ENCODE assay signal across 25 cellular contexts in genomic region chr5:93313672-93314071, GRCh38.
"Had no signal": no experiment of that assay in that cellular context is flagged by ENCODE, and none has a peak within 500 bp of the region (broad histone marks: within the 10 kb centered on the region; RNA-seq: fewer than 3 reads in every experiment).

No MANE protein-coding gene starts in this region.

- H3K27ac ChIP-seq: colonic mucosa, coronary artery, dorsolateral prefrontal cortex, epithelial cell of prostate, esophagus muscularis mucosa, esophagus squamous epithelium, foreskin keratinocyte, gastrocnemius medialis, gastroesophageal sphincter, heart left ventricle, heart right ventricle, hepatocyte had no signal

- H2AFZ ChIP-seq: hepatocyte had no signal

- H3K4me1 ChIP-seq: colonic mucosa, esophagus squamous epithelium, foreskin keratinocyte, gastrocnemius medialis had no signal

- H3K9me3 ChIP-seq: colonic mucosa, esophagus muscularis mucosa, esophagus squamous epithelium, gastrocnemius medialis, gastroesophageal sphincter had no signal

- H3K4me2 ChIP-seq: hepatocyte had no signal

- H3K27me3 ChIP-seq: colonic mucosa, dorsolateral prefrontal cortex, esophagus muscularis mucosa, esophagus squamous epithelium, foreskin keratinocyte, gastrocnemius medialis, gastroesophageal sphincter, heart left ventricle, heart right ventricle, hepatocyte had no signal

- H3K79me2 ChIP-seq: hepatocyte had no signal

- H3K36me3 ChIP-seq: colonic mucosa, esophagus muscularis mucosa, esophagus squamous epithelium, gastrocnemius medialis, gastroesophageal sphincter, heart left ventricle, heart right ventricle had no signal

- H3K4me3 ChIP-seq: colonic mucosa, coronary artery, dorsolateral prefrontal cortex, esophagus muscularis mucosa, esophagus squamous epithelium, gastrocnemius medialis, gastroesophageal sphincter, heart left ventricle, heart right ventricle, hepatocyte had no signal

- ATAC-seq: effector memory CD8-positive, alpha-beta T cell; esophagus mucosa; foreskin keratinocyte; gastrocnemius medialis; gastroesophageal sphincter; heart left ventricle; heart right ventricle had no signal

- DNase-seq: colonic mucosa; cortex of kidney; dermis blood vessel endothelial cell; dorsolateral prefrontal cortex; effector CD4-positive, alpha-beta T cell; effector CD8-positive, alpha-beta T cell; effector memory CD4-positive, alpha-beta T cell; effector memory CD8-positive, alpha-beta T cell; endodermal cell; erythroblast; esophagus squamous epithelium; foreskin fibroblast; foreskin keratinocyte; foreskin melanocyte; gastrocnemius medialis; glutamatergic neuron; head of caudate nucleus; heart left ventricle; heart right ventricle had no signal
